In the genomic region with DNA sequence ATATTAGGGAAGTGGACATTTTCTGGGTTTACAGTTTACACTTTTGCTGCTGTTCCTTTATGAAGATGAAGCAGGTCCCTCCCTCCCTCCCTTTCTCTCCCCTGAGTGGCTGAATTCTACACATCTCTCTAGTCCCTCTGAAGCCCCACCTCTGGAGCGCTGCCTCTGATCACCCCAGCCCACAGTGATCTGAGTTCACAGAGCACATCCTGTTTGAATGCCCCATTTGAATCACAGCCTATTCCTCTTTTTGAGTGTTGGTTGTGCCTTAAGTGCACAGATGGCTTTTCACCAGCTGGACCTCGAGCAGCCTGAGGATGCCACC, we compare ENCODE assay signal across 1 cellular context.
TF ChIP-seq lines count a peak whose summit lies in the region.

No MANE protein-coding gene starts in this region.

TF ChIP-seq in GM23338, 12 proteins besides CTCF, POLR2A, EP300 and RAD21 (continued from another document):
- TF ChIP-seq, protein P1, sequence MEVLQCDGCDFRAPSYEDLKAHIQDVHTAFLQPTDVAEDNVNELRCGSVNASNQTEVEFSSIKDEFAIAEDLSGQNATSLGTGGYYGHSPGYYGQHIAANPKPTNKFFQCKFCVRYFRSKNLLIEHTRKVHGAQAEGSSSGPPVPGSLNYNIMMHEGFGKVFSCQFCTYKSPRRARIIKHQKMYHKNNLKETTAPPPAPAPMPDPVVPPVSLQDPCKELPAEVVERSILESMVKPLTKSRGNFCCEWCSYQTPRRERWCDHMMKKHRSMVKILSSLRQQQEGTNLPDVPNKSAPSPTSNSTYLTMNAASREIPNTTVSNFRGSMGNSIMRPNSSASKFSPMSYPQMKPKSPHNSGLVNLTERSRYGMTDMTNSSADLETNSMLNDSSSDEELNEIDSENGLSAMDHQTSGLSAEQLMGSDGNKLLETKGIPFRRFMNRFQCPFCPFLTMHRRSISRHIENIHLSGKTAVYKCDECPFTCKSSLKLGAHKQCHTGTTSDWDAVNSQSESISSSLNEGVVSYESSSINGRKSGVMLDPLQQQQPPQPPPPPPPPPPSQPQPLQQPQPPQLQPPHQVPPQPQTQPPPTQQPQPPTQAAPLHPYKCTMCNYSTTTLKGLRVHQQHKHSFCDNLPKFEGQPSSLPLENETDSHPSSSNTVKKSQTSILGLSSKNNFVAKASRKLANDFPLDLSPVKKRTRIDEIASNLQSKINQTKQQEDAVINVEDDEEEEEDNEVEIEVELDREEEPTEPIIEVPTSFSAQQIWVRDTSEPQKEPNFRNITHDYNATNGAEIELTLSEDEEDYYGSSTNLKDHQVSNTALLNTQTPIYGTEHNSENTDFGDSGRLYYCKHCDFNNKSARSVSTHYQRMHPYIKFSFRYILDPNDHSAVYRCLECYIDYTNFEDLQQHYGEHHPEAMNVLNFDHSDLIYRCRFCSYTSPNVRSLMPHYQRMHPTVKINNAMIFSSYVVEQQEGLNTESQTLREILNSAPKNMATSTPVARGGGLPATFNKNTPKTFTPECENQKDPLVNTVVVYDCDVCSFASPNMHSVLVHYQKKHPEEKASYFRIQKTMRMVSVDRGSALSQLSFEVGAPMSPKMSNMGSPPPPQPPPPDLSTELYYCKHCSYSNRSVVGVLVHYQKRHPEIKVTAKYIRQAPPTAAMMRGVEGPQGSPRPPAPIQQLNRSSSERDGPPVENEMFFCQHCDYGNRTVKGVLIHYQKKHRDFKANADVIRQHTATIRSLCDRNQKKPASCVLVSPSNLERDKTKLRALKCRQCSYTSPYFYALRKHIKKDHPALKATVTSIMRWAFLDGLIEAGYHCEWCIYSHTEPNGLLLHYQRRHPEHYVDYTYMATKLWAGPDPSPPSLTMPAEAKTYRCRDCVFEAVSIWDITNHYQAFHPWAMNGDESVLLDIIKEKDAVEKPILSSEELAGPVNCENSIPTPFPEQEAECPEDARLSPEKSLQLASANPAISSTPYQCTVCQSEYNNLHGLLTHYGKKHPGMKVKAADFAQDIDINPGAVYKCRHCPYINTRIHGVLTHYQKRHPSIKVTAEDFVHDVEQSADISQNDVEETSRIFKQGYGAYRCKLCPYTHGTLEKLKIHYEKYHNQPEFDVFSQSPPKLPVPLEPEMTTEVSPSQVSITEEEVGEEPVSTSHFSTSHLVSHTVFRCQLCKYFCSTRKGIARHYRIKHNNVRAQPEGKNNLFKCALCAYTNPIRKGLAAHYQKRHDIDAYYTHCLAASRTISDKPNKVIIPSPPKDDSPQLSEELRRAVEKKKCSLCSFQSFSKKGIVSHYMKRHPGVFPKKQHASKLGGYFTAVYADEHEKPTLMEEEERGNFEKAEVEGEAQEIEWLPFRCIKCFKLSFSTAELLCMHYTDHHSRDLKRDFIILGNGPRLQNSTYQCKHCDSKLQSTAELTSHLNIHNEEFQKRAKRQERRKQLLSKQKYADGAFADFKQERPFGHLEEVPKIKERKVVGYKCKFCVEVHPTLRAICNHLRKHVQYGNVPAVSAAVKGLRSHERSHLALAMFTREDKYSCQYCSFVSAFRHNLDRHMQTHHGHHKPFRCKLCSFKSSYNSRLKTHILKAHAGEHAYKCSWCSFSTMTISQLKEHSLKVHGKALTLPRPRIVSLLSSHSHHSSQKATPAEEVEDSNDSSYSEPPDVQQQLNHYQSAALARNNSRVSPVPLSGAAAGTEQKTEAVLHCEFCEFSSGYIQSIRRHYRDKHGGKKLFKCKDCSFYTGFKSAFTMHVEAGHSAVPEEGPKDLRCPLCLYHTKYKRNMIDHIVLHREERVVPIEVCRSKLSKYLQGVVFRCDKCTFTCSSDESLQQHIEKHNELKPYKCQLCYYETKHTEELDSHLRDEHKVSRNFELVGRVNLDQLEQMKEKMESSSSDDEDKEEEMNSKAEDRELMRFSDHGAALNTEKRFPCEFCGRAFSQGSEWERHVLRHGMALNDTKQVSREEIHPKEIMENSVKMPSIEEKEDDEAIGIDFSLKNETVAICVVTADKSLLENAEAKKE (CRISPR knock-in tag; IDR thresholded peaks at IDR 0.05), result no peak
- TF ChIP-seq POLR2AphosphoS5 (IDR thresholded peaks at IDR 0.05; ENCODE audit: low read depth) (no peak), STAT1 (IDR thresholded peaks at IDR 0.05; ENCODE audit: unreplicated experiment) (no peak), ZNF331 (CRISPR knock-in tag; IDR thresholded peaks at IDR 0.05; ENCODE audit: low read depth) (no peak), ZNF114 (CRISPR knock-in tag; IDR thresholded peaks at IDR 0.05) (no peak)
- TF ChIP-seq, protein P2, sequence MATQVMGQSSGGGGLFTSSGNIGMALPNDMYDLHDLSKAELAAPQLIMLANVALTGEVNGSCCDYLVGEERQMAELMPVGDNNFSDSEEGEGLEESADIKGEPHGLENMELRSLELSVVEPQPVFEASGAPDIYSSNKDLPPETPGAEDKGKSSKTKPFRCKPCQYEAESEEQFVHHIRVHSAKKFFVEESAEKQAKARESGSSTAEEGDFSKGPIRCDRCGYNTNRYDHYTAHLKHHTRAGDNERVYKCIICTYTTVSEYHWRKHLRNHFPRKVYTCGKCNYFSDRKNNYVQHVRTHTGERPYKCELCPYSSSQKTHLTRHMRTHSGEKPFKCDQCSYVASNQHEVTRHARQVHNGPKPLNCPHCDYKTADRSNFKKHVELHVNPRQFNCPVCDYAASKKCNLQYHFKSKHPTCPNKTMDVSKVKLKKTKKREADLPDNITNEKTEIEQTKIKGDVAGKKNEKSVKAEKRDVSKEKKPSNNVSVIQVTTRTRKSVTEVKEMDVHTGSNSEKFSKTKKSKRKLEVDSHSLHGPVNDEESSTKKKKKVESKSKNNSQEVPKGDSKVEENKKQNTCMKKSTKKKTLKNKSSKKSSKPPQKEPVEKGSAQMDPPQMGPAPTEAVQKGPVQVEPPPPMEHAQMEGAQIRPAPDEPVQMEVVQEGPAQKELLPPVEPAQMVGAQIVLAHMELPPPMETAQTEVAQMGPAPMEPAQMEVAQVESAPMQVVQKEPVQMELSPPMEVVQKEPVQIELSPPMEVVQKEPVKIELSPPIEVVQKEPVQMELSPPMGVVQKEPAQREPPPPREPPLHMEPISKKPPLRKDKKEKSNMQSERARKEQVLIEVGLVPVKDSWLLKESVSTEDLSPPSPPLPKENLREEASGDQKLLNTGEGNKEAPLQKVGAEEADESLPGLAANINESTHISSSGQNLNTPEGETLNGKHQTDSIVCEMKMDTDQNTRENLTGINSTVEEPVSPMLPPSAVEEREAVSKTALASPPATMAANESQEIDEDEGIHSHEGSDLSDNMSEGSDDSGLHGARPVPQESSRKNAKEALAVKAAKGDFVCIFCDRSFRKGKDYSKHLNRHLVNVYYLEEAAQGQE (IDR thresholded peaks at IDR 0.05; ENCODE audit: unreplicated experiment), result no peak
